30 cellular contexts compared by ENCODE assay signal in the genomic region with DNA sequence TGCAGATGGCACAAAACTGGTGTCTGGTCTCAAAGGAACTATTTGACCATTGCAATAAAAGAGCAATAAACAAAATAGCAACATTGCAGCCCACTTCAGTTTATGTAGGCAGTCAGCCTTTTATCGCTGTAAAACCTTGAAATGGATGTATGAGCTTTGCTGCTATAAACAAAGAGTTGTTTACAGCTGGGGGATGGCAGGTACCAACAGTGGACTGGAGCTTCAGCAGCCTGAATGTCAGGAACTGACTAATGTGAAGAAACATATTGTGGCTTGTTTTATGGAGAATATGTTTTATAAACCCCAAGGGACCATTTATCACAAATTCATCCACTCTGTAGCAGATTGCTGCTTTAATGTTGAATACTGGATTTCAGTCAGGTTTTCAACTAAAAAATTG.
"Had no signal": no experiment of that assay in that cellular context is flagged by ENCODE, and none has a peak within 500 bp of the region (broad histone marks: within the 10 kb centered on the region; RNA-seq: fewer than 3 reads in every experiment).

No MANE protein-coding gene starts in this region.

- H3K9me3 Mint-ChIP-seq: activated naive CD8-positive, alpha-beta T cell treated with anti-CD3 and anti-CD28 coated beads, Interleukin-2, amount 10 ng/mL, durations not matched to agents 7 days and 5 days; brain; mesothelial cell of epicardium; neural progenitor cell; stimulated activated naive B cell treated with anti-CD40 and anti-IgM and Interleukin-4, amounts not matched to agents 10 μg/mL and 1 μg/mL and 100 μg/mL, for 72 hours had no signal

- H3K27ac Mint-ChIP-seq: activated naive CD4-positive, alpha-beta T cell treated with anti-CD3 and anti-CD28 coated beads, Interleukin-2, amount 10 ng/mL, durations not matched to agents 7 days and 5 days; activated naive CD8-positive, alpha-beta T cell treated with anti-CD3 and anti-CD28 coated beads, Interleukin-2, amount 10 ng/mL, durations not matched to agents 7 days and 5 days; brain; immature natural killer cell; mesothelial cell of epicardium; naive thymus-derived CD4-positive, alpha-beta T cell; neural progenitor cell; stimulated activated naive B cell treated with anti-CD40 and anti-IgM and Interleukin-4, amounts not matched to agents 10 μg/mL and 1 μg/mL and 100 μg/mL, for 72 hours had no signal

- H3K27me3 Mint-ChIP-seq: activated naive CD4-positive, alpha-beta T cell treated with anti-CD3 and anti-CD28 coated beads, Interleukin-2, amount 10 ng/mL, durations not matched to agents 7 days and 5 days; activated naive CD8-positive, alpha-beta T cell treated with anti-CD3 and anti-CD28 coated beads, Interleukin-2, amount 10 ng/mL, durations not matched to agents 7 days and 5 days; brain; naive thymus-derived CD4-positive, alpha-beta T cell; stimulated activated naive B cell treated with anti-CD40 and anti-IgM and Interleukin-4, amounts not matched to agents 10 μg/mL and 1 μg/mL and 100 μg/mL, for 72 hours had no signal

- H3K27ac ChIP-seq: ascending aorta, cardiac muscle cell, colonic mucosa, epithelial cell of prostate, esophagus squamous epithelium, neural progenitor cell, suprapubic skin, tibial artery, VCaP had no signal

- H3K27me3 ChIP-seq: ascending aorta, cardiac muscle cell, colonic mucosa, esophagus squamous epithelium, neural progenitor cell, suprapubic skin, tibial artery had no signal

- H3K36me3 ChIP-seq: ascending aorta, cardiac muscle cell, colonic mucosa, esophagus squamous epithelium, neural progenitor cell, suprapubic skin, tibial artery had no signal

- H3K4me1 Mint-ChIP-seq: activated naive CD4-positive, alpha-beta T cell treated with anti-CD3 and anti-CD28 coated beads, Interleukin-2, amount 10 ng/mL, durations not matched to agents 7 days and 5 days; activated naive CD8-positive, alpha-beta T cell treated with anti-CD3 and anti-CD28 coated beads, Interleukin-2, amount 10 ng/mL, durations not matched to agents 7 days and 5 days; brain; immature natural killer cell; mesothelial cell of epicardium; naive thymus-derived CD4-positive, alpha-beta T cell; neural progenitor cell; stimulated activated naive B cell treated with anti-CD40 and anti-IgM and Interleukin-4, amounts not matched to agents 10 μg/mL and 1 μg/mL and 100 μg/mL, for 72 hours had no signal

- ATAC-seq: activated CD4-positive, CD25-positive, alpha-beta regulatory T cell treated with anti-CD3 and anti-CD28 coated beads, Interleukin-2, amount 50 U/mL, for 24 hours; left colon; naive thymus-derived CD4-positive, alpha-beta T cell; right cardiac atrium; stimulated activated naive B cell treated with anti-CD40 and anti-IgM and Interleukin-4, amounts not matched to agents 10 μg/mL and 1 μg/mL and 100 μg/mL, for 72 hours had no signal

- H3K4me1 ChIP-seq: ascending aorta, colonic mucosa, esophagus squamous epithelium, neural progenitor cell, suprapubic skin, tibial artery had no signal

- DNase-seq: activated CD4-positive, alpha-beta T cell treated with anti-CD3 and anti-CD28 coated beads for 48 hours; activated CD4-positive, alpha-beta T cell treated with anti-CD3 and anti-CD28 coated beads, Interleukin-2, amount 50 U/mL, for 48 hours; activated CD8-positive, alpha-beta memory T cell treated with anti-CD3 and anti-CD28 coated beads for 24 hours; activated effector memory CD4-positive, alpha-beta T cell treated with Interleukin-2 at 50 U/mL for 16 hours; activated naive CD4-positive, alpha-beta T cell treated with anti-CD3 and anti-CD28 coated beads, Interleukin-2, amount 10 ng/mL, durations not matched to agents 7 days and 5 days; activated naive CD8-positive, alpha-beta T cell treated with anti-CD3 and anti-CD28 coated beads, Interleukin-2, amount 10 ng/mL, durations not matched to agents 7 days and 5 days; cerebellar nuclear complex; colonic mucosa; effector CD8-positive, alpha-beta T cell; esophagus squamous epithelium; foreskin melanocyte; immature natural killer cell; kidney; left colon; mammary epithelial cell; naive thymus-derived CD4-positive, alpha-beta T cell; right cardiac atrium; stimulated activated CD4-positive, alpha-beta T cell treated with anti-CD3 and anti-CD28 coated beads, Interleukin-15, amount 100 ng/mL, for 24 hours; stimulated activated CD4-positive, alpha-beta T cell treated with anti-CD3 and anti-CD28 coated beads, Interleukin-2, amount 100 ng/mL, for 24 hours; stimulated activated naive B cell treated with anti-CD40 and anti-IgM and Interleukin-4, amounts not matched to agents 10 μg/mL and 1 μg/mL and 100 μg/mL, for 72 hours; tibial artery had no signal

- H3K4me3 Mint-ChIP-seq: activated naive CD4-positive, alpha-beta T cell treated with anti-CD3 and anti-CD28 coated beads, Interleukin-2, amount 10 ng/mL, durations not matched to agents 7 days and 5 days; activated naive CD8-positive, alpha-beta T cell treated with anti-CD3 and anti-CD28 coated beads, Interleukin-2, amount 10 ng/mL, durations not matched to agents 7 days and 5 days; brain; immature natural killer cell; mesothelial cell of epicardium; naive thymus-derived CD4-positive, alpha-beta T cell; neural progenitor cell; stimulated activated naive B cell treated with anti-CD40 and anti-IgM and Interleukin-4, amounts not matched to agents 10 μg/mL and 1 μg/mL and 100 μg/mL, for 72 hours had no signal

- H3K4me3 ChIP-seq: ascending aorta, cardiac muscle cell, colonic mucosa, esophagus squamous epithelium, neural progenitor cell, suprapubic skin, tibial artery had no signal

- H3K9ac ChIP-seq: neural progenitor cell had no signal

- H2AFZ ChIP-seq: neural progenitor cell had no signal

- H3K36me3 Mint-ChIP-seq: activated naive CD8-positive, alpha-beta T cell treated with anti-CD3 and anti-CD28 coated beads, Interleukin-2, amount 10 ng/mL, durations not matched to agents 7 days and 5 days; brain; immature natural killer cell; mesothelial cell of epicardium; naive thymus-derived CD4-positive, alpha-beta T cell; neural progenitor cell; stimulated activated naive B cell treated with anti-CD40 and anti-IgM and Interleukin-4, amounts not matched to agents 10 μg/mL and 1 μg/mL and 100 μg/mL, for 72 hours had no signal

- H3K4me2 ChIP-seq: neural progenitor cell had no signal

- H3K9me3 ChIP-seq: ascending aorta, esophagus squamous epithelium, suprapubic skin, tibial artery had no signal
